ENCODE assay signal across 34 cellular contexts in genomic region chr4:106105697-106106096, GRCh38.
"Had no signal": no experiment of that assay in that cellular context is flagged by ENCODE, and none has a peak within 500 bp of the region (broad histone marks: within the 10 kb centered on the region; RNA-seq: fewer than 3 reads in every experiment).

No MANE protein-coding gene starts in this region.

- H3K36me3 ChIP-seq: MG63 had no signal

- H3K9me3 ChIP-seq: MG63 had no signal

- H3K27ac ChIP-seq: KMS-11 had no signal

- H3K4me2 ChIP-seq: KMS-11 had no signal

- H3K9ac ChIP-seq: KMS-11 had no signal

- H3K4me3 ChIP-seq: MG63 had no signal

- DNase-seq: Karpas-422, Kasumi-1, MG63, MM.1S, MV-4-11, NCI-H1048, NCI-H1092, NCI-H1092 treated with DMSO at 0.1 percent for 48 hours, NCI-H1105, NCI-H1105 treated with DMSO at 0.1 percent for 48 hours, NCI-H1417, NCI-H1417 treated with DMSO at 0.1 percent for 48 hours, NCI-H1436, NCI-H1436 treated with DMSO at 0.1 percent for 48 hours, NCI-H146, NCI-H1694, NCI-H1694 treated with DMSO at 0.1 percent for 48 hours, NCI-H187, NCI-H187 treated with DMSO at 0.1 percent for 48 hours, NCI-H1930, NCI-H2029, NCI-H2029 treated with DMSO at 0.1 percent for 48 hours, NCI-H2081, NCI-H2081 treated with DMSO at 0.1 percent for 48 hours, NCI-H2107, NCI-H2171, NCI-H2171 treated with DMSO at 0.1 percent for 48 hours, NCI-H2227 treated with DMSO at 0.1 percent for 48 hours, NCI-H226, NCI-H345, NCI-H446, NCI-H446 treated with DMSO at 0.1 percent for 48 hours, NCI-H510A had no signal

- H3K27me3 ChIP-seq: MG63 had no signal
